Comparison of ENCODE assay signal across 8 cellular contexts in genomic region chr13:46295531-46296464, GRCh38.
DNase-seq lines count a peak whose midpoint lies in the region; ATAC-seq and TF ChIP-seq lines count a peak whose summit lies in the region.

No MANE protein-coding gene starts in this region.

- peaks cover 8% of the 10 kb centered on the region for H3K4me1 Mint-ChIP-seq in Calu3 (ENCODE audit: low read depth, unreplicated experiment)

- TF ChIP-seq CTCF in Calu3 (IDR thresholded peaks at IDR 0.05; ENCODE audit: unreplicated experiment): no peak
- no peak for TF ChIP-seq CTCF in adrenal gland (IDR thresholded peaks at IDR 0.05)

- H3K27ac Mint-ChIP-seq in Calu3 (ENCODE audit: unreplicated experiment): peak overlapping the region; percentile 67

- no peak for DNase-seq in Calu3
- DNase-seq in SIG-M5 (lab: John Stamatoyannopoulos, UW): peak; percentile 98
- peak in 4 of 7 donors; percentile 39 to 64 (median 50) for DNase-seq in adrenal gland
- DNase-seq in iris pigment epithelial cell (ENCODE audit: low read depth): peak; percentile 91
- DNase-seq in stimulated activated CD8-positive, alpha-beta memory T cell treated with anti-CD3 and anti-CD28 coated beads, Interleukin-4, amount 100 ng/mL, for 24 hours (ENCODE audit: low read depth): peak; percentile 19
- no peak for DNase-seq in HuH-7 (ENCODE audit: low spot score)
- DNase-seq in NCI-H1694 (lab: John Stamatoyannopoulos, UW): no peak

- ATAC-seq in HG02678 (IDR thresholded peaks at IDR 0.05; ENCODE audit: unreplicated experiment): peak; percentile 62

- peaks cover 7% of the 10 kb centered on the region for H3K27me3 Mint-ChIP-seq in Calu3 (ENCODE audit: unreplicated experiment)

- CTCF ChIA-PET in Calu3 (lab: Charles Lee): no interaction called here

- whole genome bisulfite sequencing in adrenal gland, 4 donors: 42 to 50% (median 47%) methylated on average over 8 of the region's 8 CpGs

- no peaks in the 10 kb centered on the region for H3K27me3 ChIP-seq in adrenal gland

- H3K36me3 Mint-ChIP-seq in Calu3 (ENCODE audit: insufficient read depth, unreplicated experiment): no peaks in the 10 kb centered on the region

- H3K4me3 ChIP-seq in adrenal gland: no peak overlapping the region

- BruUV-seq in Calu3 (replicated peaks; lab: Mats Ljungman, UMichigan): no TSS peak

- peaks cover 7 to 18% of the 10 kb centered on the region in 2 donors for H3K4me1 ChIP-seq in adrenal gland (replicated peaks in 1 of 2)

- intact Hi-C loops in Calu3 (cut with micrococcal nuclease; ENCODE audit: unreplicated experiment) (no loop called here), adrenal gland (cut with DNase I) (loop anchor here in 1 of 2 donors (10.0 kb wide), 1 partner anchor 141 kb away; no protein-coding TSS in a partner anchor)

- TF ChIP-seq POLR2A in adrenal gland (IDR thresholded peaks at IDR 0.05): no peak

- H3K4me3 Mint-ChIP-seq in Calu3 (ENCODE audit: low read depth, unreplicated experiment): no peak overlapping the region

- H3K9me3 ChIP-seq in adrenal gland (replicated peaks in 1 of 3): no peaks in the 10 kb centered on the region

- H3K36me3 ChIP-seq in adrenal gland (replicated peaks in 1 of 2): no peaks in the 10 kb centered on the region

- peaks cover 4% of the 10 kb centered on the region for H3K9me3 Mint-ChIP-seq in Calu3 (ENCODE audit: low read depth, unreplicated experiment)

- peak overlapping the region in 3 of 5 donors; percentile 6 to 87 (median 57) for H3K27ac ChIP-seq in adrenal gland

Comparison
In these comparisons a context has a peak if more than half of its experiments do, and no peak if none do; other contexts are left out.
1. DNase-seq: peak in SIG-M5 (single experiment), adrenal gland (4 of 7), iris pigment epithelial cell (single experiment) and stimulated activated CD8-positive, alpha-beta memory T cell treated with anti-CD3 and anti-CD28 coated beads, Interleukin-4, amount 100 ng/mL, for 24 hours (single experiment); none in Calu3 (single experiment), HuH-7 (single experiment) and NCI-H1694 (single experiment).